1 cellular context compared by ENCODE assay signal in genomic region chr1:6624712-6625578, GRCh38.
TF ChIP-seq lines count a peak whose summit lies in the region.

THAP3 (plus strand) TSS chr1:6624868; CDS start chr1:6625219, 351 bp downstream.

TF ChIP-seq in IMR-90, 13 proteins besides CTCF, POLR2A, EP300 and RAD21 (continued from another document):
- no peak for TF ChIP-seq ELK1 (IDR thresholded peaks at IDR 0.05; ENCODE audit: borderline replicate concordance, low read depth, low read length)
- TF ChIP-seq MAZ (IDR thresholded peaks at IDR 0.05; ENCODE audit: borderline replicate concordance, low read depth, low read length): peak; percentile 52; the same call in 1 of the 2 replicates
